23 cellular contexts compared by ENCODE assay signal in genomic region chr2:144130551-144130950, GRCh38.
A peak's percentile ranks its signal among the peaks of the same experiment; 100 is the strongest.
DNase-seq lines count a peak whose midpoint lies in the region; ATAC-seq, FAIRE-seq and TF ChIP-seq lines count a peak whose summit lies in the region.
"Had no signal": no experiment of that assay in that cellular context is flagged by ENCODE, and none has a peak within 500 bp of the region (broad histone marks: within the 10 kb centered on the region; RNA-seq: fewer than 3 reads in every experiment).

No MANE protein-coding gene starts in this region.

- RAD21 ChIA-PET in GM12878 (lab: Charles Lee; ENCODE audit: unreplicated experiment): interaction anchor here (0.6 to 1.1 kb wide), 2 partner anchors 8 to 44 kb away, joined by 3 read pairs; no protein-coding TSS in a partner anchor

- H3K27me3 Mint-ChIP-seq in natural killer cell treated with Interleukin-12 subunit alpha and Interleukin-12 subunit beta and Interleukin-15 and Interleukin-18, amount 100 ng/mL, for 72 hours: no peaks in the 10 kb centered on the region
- H3K27me3 Mint-ChIP-seq in natural killer cell (ENCODE audit: low read depth in 2 of 2): no peaks in the 10 kb centered on the region
- H3K27me3 Mint-ChIP-seq in activated CD4-positive, alpha-beta memory T cell treated with anti-CD3 and anti-CD28 coated beads for 36 hours: no peaks in the 10 kb centered on the region
- H3K27me3 Mint-ChIP-seq: CD4-positive, alpha-beta T cell; CD8-positive, alpha-beta memory T cell had no signal

- TF ChIP-seq EP300 in GM12878 (IDR thresholded peaks at IDR 0.05; ENCODE audit: borderline replicate concordance in 1 of 2, control insufficient read depth in 1 of 2, low read depth in 2 of 2, low read length in 2 of 2): no peak

- peak overlapping the region; percentile 56 to 80 for H3K27ac Mint-ChIP-seq in natural killer cell treated with Interleukin-12 subunit alpha and Interleukin-12 subunit beta and Interleukin-15 and Interleukin-18, amount 100 ng/mL, for 72 hours
- H3K27ac Mint-ChIP-seq in natural killer cell: no peak overlapping the region
- no peak overlapping the region for H3K27ac Mint-ChIP-seq in activated CD4-positive, alpha-beta memory T cell treated with anti-CD3 and anti-CD28 coated beads for 36 hours
- H3K27ac Mint-ChIP-seq: CD14-positive monocyte; CD4-positive, alpha-beta T cell had no signal

- peak overlapping the region; percentile 40 for H3K4me3 Mint-ChIP-seq in natural killer cell treated with Interleukin-12 subunit alpha and Interleukin-12 subunit beta and Interleukin-15 and Interleukin-18, amount 100 ng/mL, for 72 hours
- H3K4me3 Mint-ChIP-seq in natural killer cell: no peak overlapping the region
- no peak overlapping the region for H3K4me3 Mint-ChIP-seq in activated CD4-positive, alpha-beta memory T cell treated with anti-CD3 and anti-CD28 coated beads for 36 hours
- H3K4me3 Mint-ChIP-seq: CD14-positive monocyte; CD4-positive, alpha-beta T cell; CD8-positive, alpha-beta memory T cell had no signal

- H3K4me2 ChIP-seq in GM12878 (ENCODE audit: control insufficient read depth, insufficient read depth) (no peak overlapping the region), fibroblast of lung (ENCODE audit: extremely low read depth, insufficient read depth, low read length) (peak overlapping the region; percentile 29)
- H3K4me2 ChIP-seq: A549; BLaER1 treated with 17β-estradiol and CSF1 and Interleukin-3, amounts not matched to agents 10 nM and 100 nM had no signal

- no TSS peak for BruUV-seq in GM12878 (replicated peaks; lab: Mats Ljungman, UMichigan)

- H3K27ac ChIP-seq in GM12878 (ENCODE audit: control insufficient read depth, insufficient read depth) (no peak overlapping the region), fibroblast of lung (ENCODE audit: insufficient read depth, low read length) (no peak overlapping the region)
- H3K27ac ChIP-seq: A549; BLaER1 treated with 17β-estradiol and CSF1 and Interleukin-3, amounts not matched to agents 10 nM and 100 nM; GM23248 had no signal

- ATAC-seq in natural killer cell treated with Interleukin-12 subunit alpha and Interleukin-12 subunit beta and Interleukin-15 and Interleukin-18, amount 100 ng/mL, for 72 hours: no peak
- ATAC-seq in natural killer cell (no peak), GM12878 (no peak), GM18498 (IDR thresholded peaks at IDR 0.05; ENCODE audit: unreplicated experiment) (no peak)
- ATAC-seq: A549 had no signal

- no peak for TF ChIP-seq RAD21 in GM12878 (IDR thresholded peaks at IDR 0.05; ENCODE audit: insufficient read depth, low read depth, low read length)

- H3K4me3 ChIP-seq in GM12878 (no peak overlapping the region), fibroblast of lung (replicated peaks in 1 of 4; ENCODE audit: control extremely low read depth in 1 of 4, insufficient read depth in 1 of 4, low read depth in 3 of 4, low read length in 4 of 4) (no peak overlapping the region)
- H3K4me3 ChIP-seq: A549; BLaER1 treated with 17β-estradiol and CSF1 and Interleukin-3, amounts not matched to agents 10 nM and 100 nM; GM23248 had no signal

- FAIRE-seq in HTR-8/SVneo (lab: Jason Lieb, UNC): peak; percentile 20
- no peak for FAIRE-seq in GM12878 (lab: Jason Lieb, UNC)
- FAIRE-seq: A549, D721Med, H1 had no signal

- H4K20me1 ChIP-seq in GM12878 (ENCODE audit: control insufficient read depth, insufficient read depth): no peaks in the 10 kb centered on the region
- no peaks in the 10 kb centered on the region for H4K20me1 ChIP-seq in fibroblast of lung (ENCODE audit: control insufficient read depth, extremely low read depth, insufficient read depth, low read length)
- H4K20me1 ChIP-seq: BLaER1 treated with 17β-estradiol and CSF1 and Interleukin-3, amounts not matched to agents 10 nM and 100 nM had no signal

- TF ChIP-seq CTCF in natural killer cell (IDR thresholded peaks at IDR 0.05) (no peak), GM12878 (IDR thresholded peaks at IDR 0.05 in 2 of 3, conservative IDR thresholded peaks at IDR 0.05 in 1 of 3; ENCODE audit: control insufficient read depth in 2 of 3, extremely low read depth in 1 of 3, insufficient read depth in 1 of 3, low read depth in 3 of 3, low read length in 3 of 3) (no peak), fibroblast of lung (conservative IDR thresholded peaks at IDR 0.05 in 1 of 2, IDR thresholded peaks at IDR 0.05 in 1 of 2; ENCODE audit: low read depth in 1 of 2, low read length in 2 of 2) (no peak)

- H3K36me3 ChIP-seq in GM12878 (ENCODE audit: control insufficient read depth in 2 of 2, insufficient read depth in 2 of 2, low read length in 1 of 2) (no peaks in the 10 kb centered on the region), fibroblast of lung (ENCODE audit: control insufficient read depth, insufficient read depth, low read length) (no peaks in the 10 kb centered on the region)
- H3K36me3 ChIP-seq: BE2C had no signal

- POLR2A ChIA-PET in GM12878 (lab: Charles Lee): no interaction called here
- POLR2A ChIA-PET in activated CD4-positive, alpha-beta memory T cell treated with anti-CD3 and anti-CD28 coated beads for 36 hours (lab: Charles Lee): no interaction called here

- TF ChIP-seq POLR2A in GM12878 (IDR thresholded peaks at IDR 0.05; ENCODE audit: low read depth, low read length): no peak

- peaks cover 29 to 48% of the 10 kb centered on the region in 2 donors for H3K4me1 Mint-ChIP-seq in natural killer cell treated with Interleukin-12 subunit alpha and Interleukin-12 subunit beta and Interleukin-15 and Interleukin-18, amount 100 ng/mL, for 72 hours (ENCODE audit: low read depth in 2 of 2)
- H3K4me1 Mint-ChIP-seq in natural killer cell: no peaks in the 10 kb centered on the region
- H3K4me1 Mint-ChIP-seq in activated CD4-positive, alpha-beta memory T cell treated with anti-CD3 and anti-CD28 coated beads for 36 hours (ENCODE audit: low read depth): peaks cover 28% of the 10 kb centered on the region
- H3K4me1 Mint-ChIP-seq: CD14-positive monocyte; CD8-positive, alpha-beta memory T cell had no signal

- H3K9me3 ChIP-seq in GM12878 (replicated peaks; ENCODE audit: control insufficient read depth, insufficient read depth, low read length): no peaks in the 10 kb centered on the region
- no peaks in the 10 kb centered on the region for H3K9me3 ChIP-seq in fibroblast of lung (ENCODE audit: control insufficient read depth, insufficient read depth, low read depth, low read length)
- H3K9me3 ChIP-seq: A549; BE2C; BLaER1 treated with 17β-estradiol and CSF1 and Interleukin-3, amounts not matched to agents 10 nM and 100 nM had no signal

- CTCF ChIA-PET in GM12878 (lab: Yijun Ruan, JAX): no interaction called here
- CTCF ChIA-PET in activated CD4-positive, alpha-beta memory T cell treated with anti-CD3 and anti-CD28 coated beads for 36 hours (lab: Charles Lee): interaction anchor here (0.6 kb wide), 1 partner anchor 15 kb away, joined by 3 read pairs; no protein-coding TSS in a partner anchor

- H3K9ac ChIP-seq in GM12878 (ENCODE audit: control insufficient read depth, insufficient read depth, low read length) (no peak overlapping the region), fibroblast of lung (ENCODE audit: insufficient read depth, low read length) (no peak overlapping the region)
- H3K9ac ChIP-seq: BLaER1 treated with 17β-estradiol and CSF1 and Interleukin-3, amounts not matched to agents 10 nM and 100 nM; GM23248 had no signal

- SMC1A ChIA-PET in GM12878 (lab: Charles Lee; ENCODE audit: uncharacterized antibody, unreplicated experiment): interaction anchor here (0.8 kb wide), 1 partner anchor 71 kb away, joined by 3 read pairs; no protein-coding TSS in a partner anchor

- no peaks in the 10 kb centered on the region for H3K4me1 ChIP-seq in GM12878 (ENCODE audit: control insufficient read depth, insufficient read depth, low read length)
- H3K4me1 ChIP-seq in fibroblast of lung (ENCODE audit: control insufficient read depth, extremely low read depth, insufficient read depth, low read length): peaks cover 8% of the 10 kb centered on the region
- H3K4me1 ChIP-seq: BE2C had no signal

- H3K27me3 ChIP-seq in GM12878 (replicated peaks in 1 of 2; ENCODE audit: control insufficient read depth in 2 of 2, insufficient read depth in 2 of 2, low read length in 1 of 2) (no peaks in the 10 kb centered on the region), fibroblast of lung (ENCODE audit: control insufficient read depth, insufficient read depth, low read length) (no peaks in the 10 kb centered on the region)
- H3K27me3 ChIP-seq: BE2C; BLaER1 treated with 17β-estradiol and CSF1 and Interleukin-3, amounts not matched to agents 10 nM and 100 nM had no signal

- H2AFZ ChIP-seq in GM12878 (ENCODE audit: control insufficient read depth, low read depth, low read length): no peak overlapping the region
- no peak overlapping the region for H2AFZ ChIP-seq in fibroblast of lung (ENCODE audit: low read length)
- H2AFZ ChIP-seq: GM23248 had no signal

- H3K36me3 Mint-ChIP-seq in natural killer cell treated with Interleukin-12 subunit alpha and Interleukin-12 subunit beta and Interleukin-15 and Interleukin-18, amount 100 ng/mL, for 72 hours: peaks cover 13% of the 10 kb centered on the region
- no peaks in the 10 kb centered on the region for H3K36me3 Mint-ChIP-seq in natural killer cell
- H3K36me3 Mint-ChIP-seq in activated CD4-positive, alpha-beta memory T cell treated with anti-CD3 and anti-CD28 coated beads for 36 hours: peaks cover 3% of the 10 kb centered on the region

- intact Hi-C loops in natural killer cell (cut with micrococcal nuclease) (no loop called here), GM12878 (cut with micrococcal nuclease; ENCODE audit: unreplicated experiment) (no loop called here)
- intact Hi-C loops in activated CD4-positive, alpha-beta memory T cell treated with anti-CD3 and anti-CD28 coated beads for 36 hours (cut with micrococcal nuclease): no loop called here

- no peak for DNase-seq in natural killer cell treated with Interleukin-12 subunit alpha and Interleukin-12 subunit beta and Interleukin-15 and Interleukin-18, amount 100 ng/mL, for 72 hours (ENCODE audit: low spot score)
- no peak for DNase-seq in natural killer cell
- no peak for DNase-seq in HTR-8/SVneo (ENCODE audit: insufficient read length, low spot score)
- DNase-seq in GM12878 (ENCODE audit: low read depth, low spot score): no peak
- DNase-seq in fibroblast of lung (ENCODE audit: low read depth in 2 of 2): no peak
- DNase-seq in G401 (ENCODE audit: low spot score): no peak
- DNase-seq in activated CD4-positive, alpha-beta memory T cell treated with anti-CD3 and anti-CD28 coated beads for 36 hours: no peak
- DNase-seq: 8988T; AML-193; BE2C; CD4-positive, alpha-beta T cell; CD8-positive, alpha-beta memory T cell; DMS 273 treated with DMSO at 0.1 percent for 48 hours; DMS79; GF-D8; H7 had no signal

- peaks cover 5% of the 10 kb centered on the region for H3K9me3 Mint-ChIP-seq in natural killer cell treated with Interleukin-12 subunit alpha and Interleukin-12 subunit beta and Interleukin-15 and Interleukin-18, amount 100 ng/mL, for 72 hours
- no peaks in the 10 kb centered on the region for H3K9me3 Mint-ChIP-seq in natural killer cell
- no peaks in the 10 kb centered on the region for H3K9me3 Mint-ChIP-seq in activated CD4-positive, alpha-beta memory T cell treated with anti-CD3 and anti-CD28 coated beads for 36 hours
- H3K9me3 Mint-ChIP-seq: CD4-positive, alpha-beta T cell had no signal

- H3K79me2 ChIP-seq in GM12878 (ENCODE audit: control insufficient read depth, insufficient read depth, low read length) (no peaks in the 10 kb centered on the region), fibroblast of lung (ENCODE audit: control insufficient read depth, insufficient read depth, low read length) (no peaks in the 10 kb centered on the region)

- in situ Hi-C loops in GM12878 (cut with MboI): no loop called here
- in situ Hi-C loops in G401 (cut with HindIII; ENCODE audit: low sequenced_read_pairs): no loop called here

Comparison
In these comparisons a context has a peak if more than half of its experiments do, and no peak if none do; other contexts are left out.
1. H3K27ac Mint-ChIP-seq: peak in natural killer cell treated with Interleukin-12 subunit alpha and Interleukin-12 subunit beta and Interleukin-15 and Interleukin-18, amount 100 ng/mL, for 72 hours (2 of 2); none in natural killer cell (0 of 2) and activated CD4-positive, alpha-beta memory T cell treated with anti-CD3 and anti-CD28 coated beads for 36 hours (single experiment).